ENCODE assay signal across 8 cellular contexts in the genomic region with DNA sequence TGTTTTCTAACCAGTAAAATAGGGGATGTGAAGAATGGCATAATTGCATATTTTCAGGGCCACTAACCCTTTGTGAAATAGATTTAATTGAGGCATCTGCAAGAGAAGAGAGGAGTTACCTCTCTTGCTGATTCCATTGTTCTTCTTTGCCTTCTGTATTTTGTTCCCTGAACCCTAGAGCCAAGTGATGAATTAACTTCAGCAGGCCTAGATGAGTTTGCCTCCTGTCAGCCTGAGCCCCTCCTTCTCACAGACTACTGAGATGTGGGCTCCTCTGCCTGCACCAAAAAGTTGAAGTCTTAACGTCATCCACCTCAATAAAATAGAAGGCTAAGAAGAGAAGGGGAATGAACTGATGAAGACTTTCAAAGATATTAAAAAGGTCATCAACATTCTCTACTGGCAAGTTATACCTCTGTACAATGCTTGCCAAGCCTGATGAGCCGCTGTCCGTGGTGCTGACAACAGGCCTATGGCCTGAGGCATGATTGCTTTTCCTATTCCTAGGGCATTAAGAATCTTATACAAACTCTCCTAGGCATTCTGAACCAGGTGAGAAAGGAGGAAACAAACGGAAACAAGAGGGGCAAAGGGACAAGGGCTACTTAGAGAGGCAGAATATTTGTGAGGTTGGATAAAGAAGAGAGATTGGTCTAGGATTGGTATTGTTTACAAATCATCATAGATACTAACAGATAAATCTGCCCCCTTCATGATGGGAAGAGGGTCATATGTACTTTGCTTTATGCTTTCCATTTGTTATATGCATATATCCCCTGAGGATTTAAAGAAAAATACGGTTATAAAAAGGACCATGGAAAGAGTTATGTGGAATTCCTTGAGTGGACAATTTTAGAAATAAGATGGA. TPM values are rescaled to one million over a fixed set of nuclear protein-coding genes. Genes with fewer than 3 reads are reported as not detected.
DNase-seq lines count a peak whose midpoint lies in the region; ATAC-seq, FAIRE-seq and TF ChIP-seq lines count a peak whose summit lies in the region.

No MANE protein-coding gene starts in this region.

- no peaks in the 10 kb centered on the region for H3K9me1 ChIP-seq in K562 (ENCODE audit: control insufficient read depth, insufficient read depth, low read length)

- no peak overlapping the region for H3K4me3 ChIP-seq in K562

- no peak for TF ChIP-seq RAD21 in K562 (CRISPR knock-in tag; conservative IDR thresholded peaks at IDR 0.05 in 1 of 2, IDR thresholded peaks at IDR 0.05 in 1 of 2)

- no TSS peak for BruUV-seq in K562 (replicated peaks; lab: Mats Ljungman, UMichigan)

- H3K27ac Mint-ChIP-seq in nephron progenitor cell: no peak overlapping the region

- no peaks in the 10 kb centered on the region for H3K9me3 Mint-ChIP-seq in nephron progenitor cell

- POLR2A ChIA-PET in K562 (lab: Yijun Ruan, JAX): no interaction called here

- DNase-seq in GM13976 (ENCODE audit: low spot score) (peak; percentile 45), NCI-H146 treated with DMSO at 0.1 percent for 48 hours (lab: John Stamatoyannopoulos, UW; ENCODE audit: unreplicated experiment) (peak; percentile 29), K562 (ENCODE audit: extremely low read depth in 1 of 4, low spot score in 3 of 4) (peak; percentile 47 to 77 (median 50)), nephron progenitor cell (peak; percentile 92), GM19239 (ENCODE audit: insufficient read length, low spot score) (no peak), foreskin melanocyte (no peak)

- H3K36me3 ChIP-seq in K562 (ENCODE audit: control insufficient read depth, insufficient read depth, low read length): no peaks in the 10 kb centered on the region

- TF ChIP-seq EP300 in K562 (IDR thresholded peaks at IDR 0.05; ENCODE audit: low read length): no peak

- H3K9ac ChIP-seq in K562 (ENCODE audit: insufficient read depth in 1 of 2, low read depth in 2 of 2, low read length in 2 of 2): no peak overlapping the region

- H3K4me3 Mint-ChIP-seq in nephron progenitor cell: no peak overlapping the region

- no peak overlapping the region for H2AFZ ChIP-seq in K562 (ENCODE audit: low read depth, low read length)

- FAIRE-seq in K562 (lab: Jason Lieb, UNC) (no peak), GM19239 (lab: Jason Lieb, UNC) (no peak)

- H3K4me1 ChIP-seq in K562 (replicated peaks in 1 of 2; ENCODE audit: control insufficient read depth in 2 of 2, insufficient read depth in 2 of 2, low read length in 2 of 2): peaks cover 0 to 14% of the 10 kb centered on the region in 2 experiments; a peak in 3 of 5 replicates

- no peak overlapping the region for H3K4me2 ChIP-seq in K562 (ENCODE audit: insufficient read depth, low read length)

- CTCF ChIA-PET in K562 (lab: Yijun Ruan, JAX; ENCODE audit: low intra/inter-chr PET ratio): no interaction called here

- TF ChIP-seq POLR2A in K562 (conservative IDR thresholded peaks at IDR 0.05): no peak

- peaks cover 6% of the 10 kb centered on the region for H3K27me3 Mint-ChIP-seq in nephron progenitor cell (ENCODE audit: low read depth, poor library complexity)

- no peaks in the 10 kb centered on the region for H3K27me3 ChIP-seq in K562 (ENCODE audit: control insufficient read depth in 2 of 2, insufficient read depth in 2 of 2, low read length in 2 of 2)

- H4K20me1 ChIP-seq in K562 (replicated peaks; ENCODE audit: control insufficient read depth, insufficient read depth, low read length): no peaks in the 10 kb centered on the region

- intact Hi-C loops in K562 (cut with micrococcal nuclease): no loop called here

- TF ChIP-seq CTCF in GM13976 (IDR thresholded peaks at IDR 0.05; ENCODE audit: borderline replicate concordance, control extremely low read depth, extremely low read depth, insufficient read depth, missing control alignments): no peak
- no peak for TF ChIP-seq CTCF in K562 (IDR thresholded peaks at IDR 0.05 in 2 of 3, conservative IDR thresholded peaks at IDR 0.05 in 1 of 3; ENCODE audit: insufficient read depth in 2 of 3, low read depth in 1 of 3, low read length in 3 of 3)
- no peak for TF ChIP-seq CTCF in nephron progenitor cell (IDR thresholded peaks at IDR 0.05)

- in situ Hi-C loops in GM13976 (cut with MboI; ENCODE audit: low sequenced_read_pairs, unreplicated experiment) (no loop called here), K562 (cut with MboI) (no loop called here)

- H3K9me3 ChIP-seq in K562 (replicated peaks; ENCODE audit: control insufficient read depth, insufficient read depth, low read depth, low read length): no peaks in the 10 kb centered on the region

- no peaks in the 10 kb centered on the region for H3K79me2 ChIP-seq in K562 (ENCODE audit: control insufficient read depth, insufficient read depth, low read length)

- WGBS in K562 (ENCODE audit: insufficient coverage, low coverage, missing lambda C conversion rate): 11% methylated on average over 5 of the region's 5 CpGs

- peak; percentile 80 for ATAC-seq in K562
- ATAC-seq in GM18873 (IDR thresholded peaks at IDR 0.05; ENCODE audit: low FRiP score, unreplicated experiment): no peak
- no peak for ATAC-seq in HG03469 (IDR thresholded peaks at IDR 0.05; ENCODE audit: unreplicated experiment)

- H3K27ac ChIP-seq in K562 (ENCODE audit: extremely low read depth, low read depth, low read length): no peak overlapping the region

- H3K36me3 Mint-ChIP-seq in nephron progenitor cell (ENCODE audit: low read depth): no peaks in the 10 kb centered on the region

- peaks cover 12% of the 10 kb centered on the region for H3K4me1 Mint-ChIP-seq in nephron progenitor cell

TF ChIP-seq in K562, 482 proteins besides CTCF, POLR2A, EP300 and RAD21 (continues in another document):
- no peak for TF ChIP-seq NELFE (IDR thresholded peaks at IDR 0.05; ENCODE audit: insufficient read depth, insufficient read length)
- TF ChIP-seq U2AF1 (optimal IDR thresholded peaks at IDR 0.05; ENCODE audit: low read depth, low read length): no peak
- no peak for TF ChIP-seq SNRNP70 (optimal IDR thresholded peaks at IDR 0.05; ENCODE audit: low read depth, low read length)
- peak in 1 of 2 experiments; percentile 91 for TF ChIP-seq AFF1 (IDR thresholded peaks at IDR 0.05; ENCODE audit: low read depth in 1 of 2, partially characterized antibody in 2 of 2)
- no peak for TF ChIP-seq YBX1 (IDR thresholded peaks at IDR 0.05)
- no peak for TF ChIP-seq NR4A1 (CRISPR knock-in tag; IDR thresholded peaks at IDR 0.05)
- peak; percentile 39; the same call in 1 of the 2 replicates for TF ChIP-seq NR4A1 (tag; IDR thresholded peaks at IDR 0.05)
- peak; percentile 99 for TF ChIP-seq EHMT2 (IDR thresholded peaks at IDR 0.05)
- TF ChIP-seq ZNF316 (IDR thresholded peaks at IDR 0.05): no peak
- TF ChIP-seq HMG20B (CRISPR knock-in tag; IDR thresholded peaks at IDR 0.05): no peak
- peak; percentile 63; the same call in 1 of the 2 replicates for TF ChIP-seq DMBX1 (CRISPR knock-in tag; IDR thresholded peaks at IDR 0.05; ENCODE audit: borderline replicate concordance)
- TF ChIP-seq BRF1 (IDR thresholded peaks at IDR 0.05; ENCODE audit: borderline replicate concordance, extremely low read depth, insufficient read length): no peak
- TF ChIP-seq TEAD2 (tag; IDR thresholded peaks at IDR 0.05): no peak
- 0 out of 2 replicates have a peak, but pooled peaks have one; percentile 24 for TF ChIP-seq LCOR (CRISPR knock-in tag; IDR thresholded peaks at IDR 0.05)
- TF ChIP-seq NCOA2 (IDR thresholded peaks at IDR 0.05; ENCODE audit: partially characterized antibody in 2 of 2): no peak

RNA-seq across cellular contexts. Expression of gene CD24, which starts 46.8 kb away (rescaled TPM):
- total RNA-seq in K562 (2011; cell fraction: chromatin; rRNA removed; ENCODE audit: low replicate concordance): 3.6 and 5.5 TPM in 2 replicates
- total RNA-seq in K562 (2011; cell fraction: nucleolus; rRNA removed): 3.8 and 4.8 TPM in 2 replicates
- 5.8 and 12.6 TPM in 2 replicates for total RNA-seq in K562 (2011; cell fraction: nucleoplasm; rRNA removed)
- total RNA-seq in K562 (2014; rRNA removed): 21.1 and 23.1 TPM in 2 replicates
- 33.1 and 39.0 TPM in 2 replicates for total RNA-seq in K562 (2014; rRNA removed; fragmentation: Illumina TruSeq; extraction: Trizol)
- 154 and 155 TPM in 2 replicates for total RNA-seq in K562 (2015; rRNA removed; fragmentation: Illumina TruSeq; extraction: Trizol)
- total RNA-seq in K562 (2021): 27.1 and 28.3 TPM in 2 replicates
- 31.7 and 102 TPM in 2 replicates for polyA plus RNA-seq in K562 (2011; rRNA removed)
- polyA plus RNA-seq in K562 (2011; cell fraction: cytosol; rRNA removed): 29.1 and 116 TPM in 2 replicates
- 12.1 and 44.0 TPM in 2 replicates for polyA plus RNA-seq in K562 (2011; cell fraction: nucleus; rRNA removed)
- polyA plus RNA-seq in K562 (2012): 77.6 and 88.7 TPM in 2 replicates
- polyA plus RNA-seq in K562 (2014; fragmentation: Illumina TruSeq; extraction: Trizol): 30.0 and 38.0 TPM in 2 replicates
- 1 to 10 TPM; 8.8 to 9.8 TPM for polyA plus RNA-seq in K562 (2014; fragmentation: Nextera tagmentation; extraction: Ambion mirVana)
- 14.3 and 15.7 TPM in 2 replicates for polyA plus RNA-seq in K562 (2014; rRNA removed)
- 34.3 and 101 TPM in 2 replicates for polyA minus RNA-seq in K562 (2011; rRNA and poly(A)+ RNA removed)
- 38.2 and 128 TPM in 2 replicates for polyA minus RNA-seq in K562 (2011; cell fraction: cytosol; rRNA and poly(A)+ RNA removed)
- polyA minus RNA-seq in K562 (2011; cell fraction: nucleus; rRNA and poly(A)+ RNA removed): 6.3 and 31.8 TPM in 2 replicates

Comparison
In these comparisons a context has a peak if more than half of its experiments do, and no peak if none do; other contexts are left out.
1. DNase-seq: peak in GM13976 (single experiment), NCI-H146 treated with DMSO at 0.1 percent for 48 hours (single experiment), K562 (4 of 4) and nephron progenitor cell (single experiment); none in GM19239 (single experiment) and foreskin melanocyte (single experiment).